ENCODE assay signal across 12 cellular contexts in the genomic region with DNA sequence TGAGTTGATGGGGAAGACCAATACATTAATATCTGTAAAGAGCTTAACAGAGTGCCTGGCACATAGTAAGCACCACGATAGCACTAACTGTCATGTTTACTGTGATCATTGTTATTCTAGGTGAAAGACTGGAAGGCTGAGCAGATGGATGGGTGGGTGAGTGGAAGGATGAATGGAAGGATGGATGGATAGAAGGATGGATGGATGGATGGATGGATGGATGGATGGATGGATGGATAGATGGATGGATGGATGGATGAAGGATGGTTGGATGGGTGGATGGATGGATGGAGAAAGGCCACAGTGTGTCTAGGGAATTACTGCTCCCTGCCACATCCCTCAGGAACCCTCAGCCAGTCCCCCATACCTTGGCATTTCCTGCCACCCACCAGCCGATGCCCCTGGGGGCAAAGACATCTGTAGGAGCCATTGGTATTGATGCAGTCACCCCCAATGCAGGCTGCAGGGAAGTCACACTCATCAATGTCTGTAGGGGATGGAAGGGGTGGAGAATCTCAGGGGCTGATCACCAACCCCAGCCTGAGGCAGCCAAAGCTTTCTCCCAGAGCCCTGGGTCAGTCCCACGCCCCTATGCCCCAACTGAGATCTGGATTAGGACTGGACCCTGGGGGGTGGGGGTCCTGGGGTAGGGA.
"Had no signal": no experiment of that assay in that cellular context is flagged by ENCODE, and none has a peak within 500 bp of the region (broad histone marks: within the 10 kb centered on the region; RNA-seq: fewer than 3 reads in every experiment).

No MANE protein-coding gene starts in this region.

- H3K27me3 ChIP-seq: colonic mucosa, tibial artery had no signal

- DNase-seq: activated CD4-positive, alpha-beta T cell treated with anti-CD3 and anti-CD28 coated beads, Interleukin-2, amount 50 U/mL, for 4 hours; activated CD4-positive, CD25-positive, alpha-beta regulatory T cell; activated naive CD4-positive, alpha-beta T cell; colonic mucosa; effector CD4-positive, alpha-beta T cell; left ventricle myocardium superior; posterior cingulate gyrus; small intestine; tibial artery had no signal

- H3K4me3 ChIP-seq: colonic mucosa, SK-N-MC, tibial artery had no signal

- H3K36me3 ChIP-seq: colonic mucosa had no signal

- ATAC-seq: left ventricle myocardium superior, right cardiac atrium had no signal

- H3K27ac ChIP-seq: colonic mucosa, neutrophil, SK-N-MC had no signal

- H3K9me3 ChIP-seq: colonic mucosa, neutrophil, tibial artery had no signal
